ENCODE assay signal across 14 cellular contexts in genomic region chrX:30741545-30741944, GRCh38.
DNase-seq lines count a peak whose midpoint lies in the region; ATAC-seq and TF ChIP-seq lines count a peak whose summit lies in the region.
"Had no signal": no experiment of that assay in that cellular context is flagged by ENCODE, and none has a peak within 500 bp of the region (broad histone marks: within the 10 kb centered on the region; RNA-seq: fewer than 3 reads in every experiment).

No MANE protein-coding gene starts in this region.

- peak; percentile 20 for DNase-seq in GM23338 (ENCODE audit: low spot score)
- DNase-seq in NCI-H82 treated with DMSO at 0.1 percent for 48 hours (lab: John Stamatoyannopoulos, UW; ENCODE audit: unreplicated experiment): peak; percentile 22
- DNase-seq in glutamatergic neuron: no peak
- DNase-seq in neural progenitor cell (ENCODE audit: low spot score): peak; percentile 71
- no peak for DNase-seq in HUDEP-2 (lab: John Stamatoyannopoulos, UW; ENCODE audit: unreplicated experiment in 76 of 76)
- no peak for DNase-seq in NCI-H510A treated with DMSO at 0.1 percent for 48 hours (lab: John Stamatoyannopoulos, UW)
- DNase-seq: AML-193; Caco-2; CD4-positive, alpha-beta T cell; HFFc6 had no signal

- peaks cover 9% of the 10 kb centered on the region; the same call in 2 of the 3 replicates for H3K4me1 Mint-ChIP-seq in GM23338
- peaks cover 5% of the 10 kb centered on the region for H3K4me1 Mint-ChIP-seq in glutamatergic neuron (ENCODE audit: low read depth, unreplicated experiment)
- peaks cover 4% of the 10 kb centered on the region for H3K4me1 Mint-ChIP-seq in neural progenitor cell

- H3K36me3 ChIP-seq in GM23338 (ENCODE audit: insufficient read depth) (no peaks in the 10 kb centered on the region), neural progenitor cell (no peaks in the 10 kb centered on the region)

- no peaks in the 10 kb centered on the region for H3K27me3 ChIP-seq in GM23338 (ENCODE audit: insufficient read depth)
- H3K27me3 ChIP-seq in neural progenitor cell: no peaks in the 10 kb centered on the region

- H3K27ac ChIP-seq in GM23338 (ENCODE audit: low read depth) (no peak overlapping the region), neural progenitor cell (peak overlapping the region; percentile 67)
- H3K27ac ChIP-seq: A549, C4-2B had no signal

- H3K27me3 Mint-ChIP-seq in GM23338 (ENCODE audit: insufficient read depth, low read depth, poor library complexity) (no peaks in the 10 kb centered on the region), glutamatergic neuron (ENCODE audit: unreplicated experiment) (no peaks in the 10 kb centered on the region), neural progenitor cell (ENCODE audit: insufficient read depth, low read depth) (peaks cover 2% of the 10 kb centered on the region)
- H3K27me3 Mint-ChIP-seq: CD4-positive, alpha-beta T cell had no signal

- no peaks in the 10 kb centered on the region for H3K4me1 ChIP-seq in GM23338 (ENCODE audit: insufficient read depth)
- H3K4me1 ChIP-seq in neural progenitor cell: peaks cover 5% of the 10 kb centered on the region
- H3K4me1 ChIP-seq: A549, Caco-2 had no signal

- H3F3A ChIP-seq in GM23338 (replicated peaks; ENCODE audit: low read depth) (no peaks in the 10 kb centered on the region), neural progenitor cell (ENCODE audit: low read depth) (peaks cover 7% of the 10 kb centered on the region)

- ATAC-seq in GM23338 (peak; percentile 72), HG02571 (IDR thresholded peaks at IDR 0.05; ENCODE audit: unreplicated experiment) (no peak)
- ATAC-seq: A549, HCT116 had no signal

- no peak overlapping the region; the same call in 1 of the 2 replicates for H3K4me2 ChIP-seq in GM23338
- peak overlapping the region; percentile 21 for H3K4me2 ChIP-seq in neural progenitor cell
- H3K4me2 ChIP-seq: A549 had no signal

- H3K4me3 ChIP-seq in GM23338: no peak overlapping the region
- no peak overlapping the region for H3K4me3 ChIP-seq in neural progenitor cell
- H3K4me3 ChIP-seq: A549 had no signal

- no peaks in the 10 kb centered on the region for H3K9me2 ChIP-seq in GM23338 (ENCODE audit: insufficient read depth)

- H3K4me3 Mint-ChIP-seq in GM23338 (no peak overlapping the region), glutamatergic neuron (ENCODE audit: unreplicated experiment) (no peak overlapping the region), neural progenitor cell (no peak overlapping the region)
- H3K4me3 Mint-ChIP-seq: CD4-positive, alpha-beta T cell; HFFc6 had no signal

- H3K9ac ChIP-seq in neural progenitor cell: no peak overlapping the region

- H3K79me2 ChIP-seq in GM23338 (replicated peaks; ENCODE audit: insufficient read depth) (no peaks in the 10 kb centered on the region), neural progenitor cell (ENCODE audit: low read depth) (no peaks in the 10 kb centered on the region)

- TF ChIP-seq CTCF in GM23338 (conservative IDR thresholded peaks at IDR 0.05; ENCODE audit: low read depth in 2 of 2): no peak
- TF ChIP-seq CTCF in glutamatergic neuron (IDR thresholded peaks at IDR 0.05; ENCODE audit: partially characterized antibody, unreplicated experiment): no peak
- no peak for TF ChIP-seq CTCF in neural progenitor cell (IDR thresholded peaks at IDR 0.05)

- H3K9me3 Mint-ChIP-seq in GM23338: no peaks in the 10 kb centered on the region; the same call in 2 of the 3 replicates
- H3K9me3 Mint-ChIP-seq in glutamatergic neuron (ENCODE audit: unreplicated experiment): peaks cover 2% of the 10 kb centered on the region
- peaks cover 11% of the 10 kb centered on the region for H3K9me3 Mint-ChIP-seq in neural progenitor cell
- H3K9me3 Mint-ChIP-seq: CD4-positive, alpha-beta T cell; HFFc6 had no signal

- H2AFZ ChIP-seq in GM23338: no peak overlapping the region
- no peak overlapping the region for H2AFZ ChIP-seq in neural progenitor cell (replicated peaks)

- H3K36me3 Mint-ChIP-seq in GM23338 (ENCODE audit: low read depth) (no peaks in the 10 kb centered on the region), glutamatergic neuron (ENCODE audit: unreplicated experiment) (peaks cover 5% of the 10 kb centered on the region), neural progenitor cell (no peaks in the 10 kb centered on the region)

- H4K20me1 ChIP-seq in GM23338 (replicated peaks; ENCODE audit: insufficient read depth) (no peaks in the 10 kb centered on the region), neural progenitor cell (ENCODE audit: low read depth) (no peaks in the 10 kb centered on the region)

- no peaks in the 10 kb centered on the region for H3K9me3 ChIP-seq in neural progenitor cell (ENCODE audit: low read depth)
- H3K9me3 ChIP-seq: A549, Caco-2 had no signal

- no peak overlapping the region; the same call in 1 of the 2 replicates for H3K27ac Mint-ChIP-seq in GM23338
- peak overlapping the region; percentile 59 for H3K27ac Mint-ChIP-seq in glutamatergic neuron (ENCODE audit: unreplicated experiment)
- no peak overlapping the region for H3K27ac Mint-ChIP-seq in neural progenitor cell
- H3K27ac Mint-ChIP-seq: CD4-positive, alpha-beta T cell; HFFc6 had no signal

TF ChIP-seq in GM23338, 12 proteins besides CTCF, POLR2A, EP300 and RAD21:
- no peak for TF ChIP-seq STAT1 (IDR thresholded peaks at IDR 0.05; ENCODE audit: unreplicated experiment)
- TF ChIP-seq JUNB (IDR thresholded peaks at IDR 0.05; ENCODE audit: unreplicated experiment): no peak
- TF ChIP-seq ETS1 (IDR thresholded peaks at IDR 0.05): no peak
- no peak for TF ChIP-seq POLR2AphosphoS5 (IDR thresholded peaks at IDR 0.05; ENCODE audit: low read depth)
- TF ChIP-seq ZNF114 (CRISPR knock-in tag; IDR thresholded peaks at IDR 0.05): no peak
- TF ChIP-seq ZNF462 (CRISPR knock-in tag; IDR thresholded peaks at IDR 0.05): no peak
- TF ChIP-seq EZH2phosphoT487 (IDR thresholded peaks at IDR 0.05; ENCODE audit: unreplicated experiment): no peak

Comparison
In these comparisons a context has a peak if more than half of its experiments do, and no peak if none do; other contexts are left out.
1. DNase-seq: peak in GM23338 (single experiment), NCI-H82 treated with DMSO at 0.1 percent for 48 hours (single experiment) and neural progenitor cell (single experiment); none in glutamatergic neuron (single experiment), HUDEP-2 (0 of 76) and NCI-H510A treated with DMSO at 0.1 percent for 48 hours (single experiment).